ENCODE assay signal across 11 cellular contexts in the genomic region with DNA sequence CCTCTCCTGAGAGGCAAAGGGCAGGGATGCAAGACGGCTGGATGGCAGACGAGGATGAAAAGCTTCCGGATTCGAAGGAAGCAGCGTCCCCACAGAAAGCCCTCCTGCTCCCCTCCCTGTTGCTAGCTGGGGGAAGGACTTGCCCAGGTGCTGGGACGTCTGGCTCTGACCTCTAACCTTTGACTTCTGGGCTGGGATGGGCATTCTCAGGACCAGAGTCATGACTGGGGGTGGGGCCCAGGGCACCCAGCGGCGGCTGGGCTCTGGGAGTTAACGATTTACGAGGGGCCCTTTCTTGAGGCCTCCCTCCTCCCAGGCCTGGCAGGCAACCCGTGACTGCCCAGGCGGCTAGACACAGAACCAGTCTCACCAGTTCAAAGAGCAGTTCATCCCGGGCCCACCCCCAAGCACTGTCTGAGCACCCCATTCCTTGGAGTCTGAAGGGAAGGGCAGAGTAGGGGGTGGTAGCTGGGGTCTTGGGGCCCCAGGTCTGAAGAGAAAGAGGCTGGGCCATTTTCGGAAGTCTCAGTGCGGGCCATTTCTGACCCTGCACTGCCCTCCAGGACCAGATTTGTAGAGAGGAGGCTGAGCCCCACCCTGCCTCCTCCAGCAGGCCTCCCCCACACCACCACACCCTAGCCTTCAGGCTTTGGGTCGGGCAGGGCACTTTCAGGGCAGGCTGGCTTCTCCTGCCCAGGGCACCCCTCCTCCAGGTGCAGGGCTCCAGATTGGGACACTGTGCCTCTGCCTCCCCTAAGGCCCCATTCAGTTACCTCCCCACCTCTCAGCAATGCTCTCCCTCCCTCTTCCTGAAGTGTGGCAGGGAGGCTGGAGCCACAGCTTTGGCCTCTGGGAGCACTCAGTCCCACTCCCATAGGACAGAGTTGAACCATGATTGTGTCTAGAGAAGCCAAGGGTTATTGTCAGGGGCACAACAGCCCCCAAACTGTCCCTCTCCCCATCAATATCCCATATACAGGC. TPM values are rescaled to one million over a fixed set of nuclear protein-coding genes. Genes with fewer than 3 reads are reported as not detected.
DNase-seq lines count a peak whose midpoint lies in the region; ATAC-seq and TF ChIP-seq lines count a peak whose summit lies in the region.
"Had no signal": no experiment of that assay in that cellular context is flagged by ENCODE, and none has a peak within 500 bp of the region (broad histone marks: within the 10 kb centered on the region; RNA-seq: fewer than 3 reads in every experiment).

No MANE protein-coding gene starts in this region.

- TF ChIP-seq CTCF in chondrocyte (IDR thresholded peaks at IDR 0.05) = no peak

- peaks cover 31% of the 10 kb centered on the region for H3K4me1 Mint-ChIP-seq in chondrocyte (ENCODE audit: low read depth)
- H3K4me1 Mint-ChIP-seq in naive B cell = peaks cover 51 to 86% (median 79%) of the 10 kb centered on the region in 3 donors

- H3K27me3 Mint-ChIP-seq in chondrocyte (ENCODE audit: low read depth) (no peaks in the 10 kb centered on the region), naive B cell (no peaks in the 10 kb centered on the region)

- H3K9me3 Mint-ChIP-seq in chondrocyte (ENCODE audit: low read depth) (no peaks in the 10 kb centered on the region), naive B cell (no peaks in the 10 kb centered on the region)

- ATAC-seq in naive B cell (ENCODE audit: low read depth in 2 of 2) (no peak), GM21528 (IDR thresholded peaks at IDR 0.05; ENCODE audit: low FRiP score, unreplicated experiment) (no peak)

- H3K4me3 Mint-ChIP-seq in chondrocyte (ENCODE audit: unreplicated experiment) = no peak overlapping the region
- no peak overlapping the region for H3K4me3 Mint-ChIP-seq in naive B cell

- H3K36me3 Mint-ChIP-seq in chondrocyte (ENCODE audit: low read depth) (no peaks in the 10 kb centered on the region), naive B cell (no peaks in the 10 kb centered on the region)

- DNase-seq in activated naive CD4-positive, alpha-beta T cell treated with anti-CD3 and anti-CD28 coated beads, Interleukin-2, amount 50 U/mL, for 16 hours = peak; percentile 7
- DNase-seq in activated naive CD4-positive, alpha-beta T cell (lab: John Stamatoyannopoulos, UW) = no peak
- DNase-seq in chondrocyte (ENCODE audit: low spot score) (peak; percentile 77), naive B cell (no peak), ureter (ENCODE audit: low spot score) (peak; percentile 65), iPS-NIHi7 (ENCODE audit: extremely low spot score) (no peak), NCI-H524 treated with DMSO at 0.1 percent for 48 hours (lab: John Stamatoyannopoulos, UW) (no peak)
- DNase-seq: cortex of kidney, hypothalamus, NCI-H2029 had no signal

- H3K27ac Mint-ChIP-seq in chondrocyte (ENCODE audit: unreplicated experiment) (no peak overlapping the region), naive B cell (peak overlapping the region in 4 of 6 donors; percentile 70 to 91 (median 79))

RNA-seq across cellular contexts. Expression of a gene that starts 5.0 kb away (rescaled TPM):
- total RNA-seq in chondrocyte (144 to 193 TPM (median 145 TPM) in 3 replicates), ureter (28.7 TPM)
- 100 to 1,000 TPM; 351 to 547 (median 399) TPM for polyA plus RNA-seq in naive B cell (ENCODE audit: low read depth in 6 of 6)

Comparison
In these comparisons a context has a peak if more than half of its experiments do, and no peak if none do; other contexts are left out.
1. DNase-seq: peak in activated naive CD4-positive, alpha-beta T cell treated with anti-CD3 and anti-CD28 coated beads, Interleukin-2, amount 50 U/mL, for 16 hours (single experiment), chondrocyte (single experiment) and ureter (single experiment); none in activated naive CD4-positive, alpha-beta T cell (0 of 4), naive B cell (single experiment), iPS-NIHi7 (single experiment) and NCI-H524 treated with DMSO at 0.1 percent for 48 hours (single experiment).